8 cellular contexts compared by ENCODE assay signal in genomic region chr13:98575009-98575866, GRCh38. TPM values are rescaled to one million over a fixed set of nuclear protein-coding genes. Genes with fewer than 3 reads are reported as not detected.
DNase-seq lines count a peak whose midpoint lies in the region; ATAC-seq and TF ChIP-seq lines count a peak whose summit lies in the region.

No MANE protein-coding gene starts in this region.

- peak overlapping the region; percentile 84 for H3K4me2 ChIP-seq in Loucy (ENCODE audit: low read depth, low read length, poor library complexity, severe bottlenecking)

- peak overlapping the region; percentile 85 for H3K4me3 Mint-ChIP-seq in central memory CD8-positive, alpha-beta T cell
- peak overlapping the region; percentile 80 to 95 (median 92) for H3K4me3 Mint-ChIP-seq in naive B cell

- TF ChIP-seq CTCF in BJ (IDR thresholded peaks at IDR 0.05; ENCODE audit: insufficient read depth, low read depth, low read length): no peak
- no peak for TF ChIP-seq CTCF in Loucy (conservative IDR thresholded peaks at IDR 0.05; ENCODE audit: low read length)

- no peaks in the 10 kb centered on the region for H3K27me3 Mint-ChIP-seq in central memory CD8-positive, alpha-beta T cell
- H3K27me3 Mint-ChIP-seq in naive B cell: no peaks in the 10 kb centered on the region

- peaks cover 51% of the 10 kb centered on the region for H3K4me1 Mint-ChIP-seq in central memory CD8-positive, alpha-beta T cell
- H3K4me1 Mint-ChIP-seq in naive B cell: peaks cover 50 to 65% (median 56%) of the 10 kb centered on the region in 3 donors

- no peaks in the 10 kb centered on the region for H3K9me3 Mint-ChIP-seq in central memory CD8-positive, alpha-beta T cell
- no peaks in the 10 kb centered on the region for H3K9me3 Mint-ChIP-seq in naive B cell

- CTCF ChIA-PET in BJ (lab: Yijun Ruan, JAX): interaction anchor here (0.5 to 1.0 kb wide), 4 partner anchors 15 to 588 kb away, joined by 3 to 5 read pairs (median 3); no protein-coding TSS in a partner anchor
- CTCF ChIA-PET in HEK293T (lab: Yijun Ruan, JAX): no interaction called here

- H4K20me1 ChIP-seq in Loucy (ENCODE audit: insufficient read depth, low read length, poor library complexity, severe bottlenecking): peaks cover 59% of the 10 kb centered on the region

- peaks cover 7% of the 10 kb centered on the region for H3F3A ChIP-seq in Loucy (ENCODE audit: low read depth)

- H3K79me2 ChIP-seq in Loucy (ENCODE audit: insufficient read depth, low read length): peaks cover 63% of the 10 kb centered on the region

- H3K4me1 ChIP-seq in Loucy (ENCODE audit: insufficient read depth, low read length, poor library complexity, severe bottlenecking): peaks cover 57% of the 10 kb centered on the region

- no peak overlapping the region for H2AFZ ChIP-seq in Loucy (ENCODE audit: low read length)

- POLR2A ChIA-PET in BJ (lab: Charles Lee): no interaction called here
- POLR2A ChIA-PET in HEK293T (lab: Yijun Ruan, JAX): interaction anchor here (0.7 kb wide), 1 partner anchor 87 kb away, joined by 4 read pairs; no protein-coding TSS in a partner anchor

- H3K27me3 ChIP-seq in BJ (ENCODE audit: control insufficient read depth, insufficient read depth, low read length) (no peaks in the 10 kb centered on the region), Loucy (ENCODE audit: insufficient read depth, low read length, poor library complexity, severe bottlenecking) (peaks cover 9% of the 10 kb centered on the region)

- intact Hi-C loops in posterior cingulate gyrus (cut with DNase I): loop anchor here (5.0 to 10.0 kb wide), 4 partner anchors 60 to 598 kb away; no protein-coding TSS in a partner anchor

- no peak for ATAC-seq in central memory CD8-positive, alpha-beta T cell (replicated peaks; ENCODE audit: extremely low read depth, poor library complexity, severe bottlenecking)
- ATAC-seq in naive B cell (ENCODE audit: low read depth in 2 of 2) (no peak), HG02970 (IDR thresholded peaks at IDR 0.05; ENCODE audit: low FRiP score, unreplicated experiment) (no peak)

- no peaks in the 10 kb centered on the region for H3K9me2 ChIP-seq in Loucy (replicated peaks; ENCODE audit: low read depth, low read length)

- H3K27ac Mint-ChIP-seq in central memory CD8-positive, alpha-beta T cell (ENCODE audit: low read depth): peak overlapping the region; percentile 89
- peak overlapping the region; percentile 63 to 94 (median 86) for H3K27ac Mint-ChIP-seq in naive B cell

- no peaks in the 10 kb centered on the region for H3K9me3 ChIP-seq in Loucy (ENCODE audit: insufficient read depth, low read depth, low read length)

- H3K4me3 ChIP-seq in BJ (ENCODE audit: low read depth, low read length) (peak overlapping the region; percentile 82), Loucy (ENCODE audit: low read length, poor library complexity, severe bottlenecking) (peak overlapping the region; percentile 90)

- H3K36me3 Mint-ChIP-seq in central memory CD8-positive, alpha-beta T cell (ENCODE audit: insufficient read depth): peaks cover 11% of the 10 kb centered on the region
- H3K36me3 Mint-ChIP-seq in naive B cell: no peaks in the 10 kb centered on the region

- peak overlapping the region; percentile 95 for H3K9ac ChIP-seq in Loucy (ENCODE audit: low read depth, low read length, poor library complexity, severe bottlenecking)

- H3K36me3 ChIP-seq in BJ (ENCODE audit: control insufficient read depth, insufficient read depth, low read length) (no peaks in the 10 kb centered on the region), Loucy (ENCODE audit: insufficient read depth, low read length) (no peaks in the 10 kb centered on the region)

- DNase-seq in BJ (ENCODE audit: low read depth) (no peak), naive B cell (no peak), HEK293T (ENCODE audit: extremely low spot score) (no peak), posterior cingulate gyrus (no peak), SIG-M5 (lab: John Stamatoyannopoulos, UW) (no peak)
- no peak for DNase-seq in central memory CD8-positive, alpha-beta T cell (ENCODE audit: low spot score in 2 of 2)

TF ChIP-seq in HEK293T, 16 proteins besides CTCF, POLR2A, EP300 and RAD21:
- TF ChIP-seq PKNOX1 (IDR thresholded peaks at IDR 0.05): no peak
- no peak for TF ChIP-seq FOXK2 (IDR thresholded peaks at IDR 0.05)
- TF ChIP-seq ELF4 (IDR thresholded peaks at IDR 0.05): no peak
- no peak for TF ChIP-seq LEF1 (IDR thresholded peaks at IDR 0.05; ENCODE audit: borderline replicate concordance)
- TF ChIP-seq TARDBP (IDR thresholded peaks at IDR 0.05): no peak
- TF ChIP-seq BHLHE40 (IDR thresholded peaks at IDR 0.05; ENCODE audit: borderline replicate concordance): no peak
- no peak for TF ChIP-seq FOXA1 (IDR thresholded peaks at IDR 0.05)
- no peak for TF ChIP-seq CTBP1 (IDR thresholded peaks at IDR 0.05; ENCODE audit: borderline replicate concordance)
- TF ChIP-seq ARNT (IDR thresholded peaks at IDR 0.05): no peak
- no peak for TF ChIP-seq ZNF384 (IDR thresholded peaks at IDR 0.05)
- no peak for TF ChIP-seq NFRKB (IDR thresholded peaks at IDR 0.05)
- TF ChIP-seq SUZ12 (IDR thresholded peaks at IDR 0.05): no peak
- no peak for TF ChIP-seq FOXM1 (IDR thresholded peaks at IDR 0.05; ENCODE audit: borderline replicate concordance)

RNA-seq across cellular contexts. Expression of gene STK24, which starts 1.7 kb away (rescaled TPM):
- polyA plus RNA-seq in BJ (2011; rRNA removed) (32.8 and 36.7 TPM in 2 replicates), naive B cell (ENCODE audit: low read depth in 6 of 6) (10 to 100 TPM; 30.2 to 63.1 (median 37.2) TPM)
- 17.5 and 29.9 TPM in 2 replicates for polyA minus RNA-seq in BJ (2011; rRNA and poly(A)+ RNA removed)
